Comparison of ENCODE assay signal across 8 cellular contexts in the genomic region with DNA sequence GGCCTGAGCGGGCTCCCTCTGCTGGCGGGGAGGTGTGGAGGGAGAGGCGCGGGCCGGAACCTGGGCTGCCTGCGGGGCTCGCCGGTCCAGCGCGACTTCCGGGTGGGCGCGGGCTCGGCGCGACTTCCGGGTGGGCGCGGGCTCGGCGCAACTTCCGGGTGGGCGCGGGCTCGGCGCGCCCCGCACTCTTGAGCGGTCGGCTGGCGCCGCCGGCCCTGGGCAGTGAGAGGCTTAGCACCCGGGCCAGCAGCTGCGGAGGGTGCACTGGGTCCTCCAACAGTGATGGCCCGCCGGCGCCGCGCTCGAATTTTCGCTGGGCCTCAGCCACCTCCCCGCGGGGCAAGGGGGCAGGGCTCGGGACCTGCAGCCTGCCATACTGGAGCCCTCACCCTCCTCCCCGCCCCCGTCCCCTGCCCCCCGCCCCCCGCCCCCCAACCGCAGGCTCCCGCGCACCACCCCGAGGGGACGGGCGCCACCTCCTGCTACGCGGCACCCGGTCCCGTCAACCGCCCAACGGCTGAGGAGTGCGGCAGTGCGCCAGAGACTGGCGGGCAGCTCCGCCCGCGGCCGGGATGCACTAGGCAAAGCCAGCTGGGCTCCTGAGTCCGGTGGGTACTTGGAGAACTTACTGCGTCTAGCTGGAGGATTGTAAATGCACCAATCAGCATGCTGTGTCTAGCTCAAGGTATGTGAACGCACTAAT.
DNase-seq lines count a peak whose midpoint lies in the region; TF ChIP-seq lines count a peak whose summit lies in the region.
"Not testable (repeated sequence)": the region's sequence is repeated elsewhere in the genome, so short reads cannot be mapped to it uniquely, and the experiment has no call there.

No MANE protein-coding gene starts in this region.

- not testable (repeated sequence) for H4K20me1 ChIP-seq in BLaER1; GM23248 (ENCODE audit: insufficient read depth); OCI-LY7 (ENCODE audit: insufficient read depth, low read length); hepatocyte (ENCODE audit: insufficient read depth, poor library complexity, severe bottlenecking)

- BruUV-seq in OCI-LY7 (replicated peaks; lab: Mats Ljungman, UMichigan) = not testable (repeated sequence)

- H3K4me1 ChIP-seq in BLaER1; GM23248 (ENCODE audit: insufficient read depth); OCI-LY7 (ENCODE audit: insufficient read depth, low read length, poor library complexity, severe bottlenecking); hepatocyte (ENCODE audit: insufficient read depth); neuronal stem cell (ENCODE audit: control insufficient read depth in 2 of 2, insufficient read depth in 1 of 2, low read depth in 1 of 2, low read length in 2 of 2): not testable (repeated sequence)

- H2BK15ac ChIP-seq in neuronal stem cell (ENCODE audit: low read length) = not testable (repeated sequence)

- CTCF ChIA-PET in OCI-LY7 (lab: Charles Lee; ENCODE audit: unreplicated experiment) = not testable (repeated sequence)

- H3K9ac ChIP-seq in BLaER1; neuronal stem cell (ENCODE audit: low read depth, low read length, poor library complexity): not testable (repeated sequence)
- H3K9ac ChIP-seq in GM23248 = peak overlapping the region; percentile 77

- not testable (repeated sequence) for H2BK5ac ChIP-seq in neuronal stem cell (ENCODE audit: low read length)

- H2AK5ac ChIP-seq in neuronal stem cell (ENCODE audit: low read depth, low read length) = not testable (repeated sequence)

- TF ChIP-seq CTCF in OCI-LY7 (conservative IDR thresholded peaks at IDR 0.05; ENCODE audit: low read length); choroid plexus epithelial cell (conservative IDR thresholded peaks at IDR 0.05; ENCODE audit: low read depth, low read length); hepatocyte (IDR thresholded peaks at IDR 0.05; ENCODE audit: poor library complexity): not testable (repeated sequence)

- H3K36me3 ChIP-seq in BLaER1; GM23248 (ENCODE audit: low read depth); OCI-LY7 (ENCODE audit: insufficient read depth, low read length); hepatocyte (replicated peaks; ENCODE audit: insufficient read depth, low read depth); neuronal stem cell (replicated peaks in 1 of 2; ENCODE audit: control insufficient read depth in 2 of 2, insufficient read depth in 2 of 2, low read length in 2 of 2): not testable (repeated sequence)

- H3K14ac ChIP-seq in neuronal stem cell (ENCODE audit: low read length) = not testable (repeated sequence)

- in situ Hi-C loops in GM23248 (cut with MboI) = not testable (repeated sequence)

- H3K18ac ChIP-seq in neuronal stem cell (ENCODE audit: low read length) = not testable (repeated sequence)

- H3K4me2 ChIP-seq in BLaER1; OCI-LY7 (ENCODE audit: low read length); hepatocyte; neuronal stem cell (ENCODE audit: insufficient read depth, low read length, poor library complexity, severe bottlenecking): not testable (repeated sequence)
- H3K4me2 ChIP-seq in GM23248 (ENCODE audit: unreplicated experiment) = peak overlapping the region; percentile 58

- not testable (repeated sequence) for H2BK120ac ChIP-seq in neuronal stem cell (ENCODE audit: low read depth, low read length)

- H3K27me3 ChIP-seq in BLaER1; GM23248 (replicated peaks; ENCODE audit: insufficient read depth); hepatocyte; neuronal stem cell (ENCODE audit: control insufficient read depth in 3 of 3, insufficient read depth in 3 of 3, low read depth in 1 of 3, low read length in 3 of 3): not testable (repeated sequence)

- DNase-seq in GM23248 = peak; percentile 76
- DNase-seq in OCI-LY7 (ENCODE audit: low spot score); choroid plexus epithelial cell (ENCODE audit: low read depth); neuronal stem cell (ENCODE audit: low spot score): not testable (repeated sequence)
- peak; percentile 24 for DNase-seq in activated T-cell treated with anti-CD3 and anti-CD28 coated beads for 4 hours
- peak; percentile 43 for DNase-seq in hepatocyte (ENCODE audit: low spot score)
- peak; percentile 69 for DNase-seq in stimulated activated CD8-positive, alpha-beta memory T cell treated with anti-CD3 and anti-CD28 coated beads, Interleukin-4, amount 100 ng/mL, for 24 hours (ENCODE audit: low read depth)

- H4K91ac ChIP-seq in neuronal stem cell (ENCODE audit: low read depth, low read length, poor library complexity) = not testable (repeated sequence)

- H3F3A ChIP-seq in GM23248 (ENCODE audit: insufficient read depth) = not testable (repeated sequence)

- 0 to 2% methylated on average over 16 to 25 of the region's 71 CpGs for WGBS in GM23248 (ENCODE audit: low coverage in 1 of 2, low lambda C conversion rate in 2 of 2, missing lambda C conversion rate in 2 of 2), 2 experiments
- WGBS in hepatocyte (ENCODE audit: low lambda C conversion rate, missing lambda C conversion rate) = 0% methylated on average over 16 of the region's 71 CpGs
- no CpG with 5 or more reads among the region's 71 CpGs for WGBS in neuronal stem cell (ENCODE audit: extremely low coverage in 2 of 2, insufficient read length in 2 of 2, insufficient replicate concordance in 1 of 2), 2 donors

- H3K4ac ChIP-seq in neuronal stem cell (ENCODE audit: low read length) = not testable (repeated sequence)

- H2BK12ac ChIP-seq in neuronal stem cell (ENCODE audit: low read length) = not testable (repeated sequence)

- H3K79me1 ChIP-seq in neuronal stem cell (ENCODE audit: low read depth, low read length) = not testable (repeated sequence)

- 0 out of 2 replicates have a peak overlapping the region, but pooled peaks have one; percentile 65 for H2AFZ ChIP-seq in GM23248
- not testable (repeated sequence) for H2AFZ ChIP-seq in OCI-LY7 (ENCODE audit: low read length); hepatocyte
- peak overlapping the region; percentile 49 for H2AFZ ChIP-seq in neuronal stem cell (ENCODE audit: low read length)

- H3K4me3 ChIP-seq in BLaER1 = peak overlapping the region; percentile 56
- peak overlapping the region; percentile 79 for H3K4me3 ChIP-seq in GM23248
- H3K4me3 ChIP-seq in OCI-LY7 (ENCODE audit: low read depth, low read length, poor library complexity, severe bottlenecking) = peak overlapping the region; percentile 57
- peak overlapping the region; percentile 56 for H3K4me3 ChIP-seq in choroid plexus epithelial cell (ENCODE audit: low read depth, low read length)
- H3K4me3 ChIP-seq in hepatocyte = peak overlapping the region; percentile 64
- H3K4me3 ChIP-seq in neuronal stem cell (ENCODE audit: low read length in 2 of 2) = peak overlapping the region; percentile 58 to 77

- not testable (repeated sequence) for H3K9me3 ChIP-seq in BLaER1; GM23248 (ENCODE audit: low read depth); OCI-LY7 (ENCODE audit: low read length); hepatocyte (ENCODE audit: low read depth); neuronal stem cell (replicated peaks in 1 of 2; ENCODE audit: control insufficient read depth in 2 of 2, insufficient read depth in 1 of 2, low read depth in 1 of 2, low read length in 2 of 2)

- not testable (repeated sequence) for H4K8ac ChIP-seq in neuronal stem cell (ENCODE audit: low read depth, low read length)

- H3K79me2 ChIP-seq in GM23248 (ENCODE audit: insufficient read depth); OCI-LY7 (ENCODE audit: insufficient read depth, low read depth, low read length); hepatocyte: not testable (repeated sequence)

- POLR2A ChIA-PET in OCI-LY7 (lab: Charles Lee) = not testable (repeated sequence)

- not testable (repeated sequence) for H3K23ac ChIP-seq in neuronal stem cell (ENCODE audit: low read depth, low read length, poor library complexity)

- H3K27ac ChIP-seq in BLaER1; OCI-LY7 (ENCODE audit: low read depth, low read length, poor library complexity, severe bottlenecking); neuronal stem cell (replicated peaks; ENCODE audit: low read length): not testable (repeated sequence)
- H3K27ac ChIP-seq in GM23248 = peak overlapping the region; percentile 72
- H3K27ac ChIP-seq in hepatocyte = peak overlapping the region; percentile 83

- not testable (repeated sequence) for H3K9me2 ChIP-seq in GM23248 (ENCODE audit: insufficient read depth); OCI-LY7 (ENCODE audit: insufficient read depth, low read length); hepatocyte (replicated peaks; ENCODE audit: insufficient read depth)

- intact Hi-C loops in OCI-LY7 (cut with micrococcal nuclease; ENCODE audit: unreplicated experiment) = not testable (repeated sequence)
